ENCODE assay signal across 32 cellular contexts in genomic region chr5:114308508-114308907, GRCh38. TPM values are rescaled to one million over a fixed set of nuclear protein-coding genes. Genes with fewer than 3 reads are reported as not detected.
"Had no signal": no experiment of that assay in that cellular context is flagged by ENCODE, and none has a peak within 500 bp of the region (broad histone marks: within the 10 kb centered on the region; RNA-seq: fewer than 3 reads in every experiment).

No MANE protein-coding gene starts in this region.

- H3K27ac ChIP-seq: body of pancreas, esophagus muscularis mucosa, foreskin keratinocyte, heart left ventricle, left ventricle myocardium inferior, pancreas, prostate gland, sigmoid colon, thoracic aorta, uterus, VCaP had no signal

- H3K27me3 ChIP-seq: body of pancreas, esophagus muscularis mucosa, heart left ventricle, pancreas, sigmoid colon, uterus had no signal

- H3K27me3 Mint-ChIP-seq: activated naive CD8-positive, alpha-beta T cell; stimulated activated naive CD8-positive, alpha-beta T cell treated with anti-CD3 and anti-CD28 coated beads, Interleukin-15, Interleukin-2, amounts not matched to agents 100 ng/mL and 50 ng/mL, for 24 hours had no signal

- H3K4me1 Mint-ChIP-seq: naive B cell; stimulated activated effector memory CD8-positive, alpha-beta T cell treated with anti-CD3 and anti-CD28 coated beads, Interleukin-12 subunit alpha, Interleukin-12 subunit beta, amount 100 ng/mL, for 72 hours had no signal

- H3K36me3 ChIP-seq: esophagus muscularis mucosa, heart left ventricle, left ventricle myocardium inferior, pancreas, prostate gland, sigmoid colon, thoracic aorta, uterus had no signal

- H3K4me3 Mint-ChIP-seq: activated naive CD8-positive, alpha-beta T cell; mesothelial cell of epicardium; naive B cell; nephron progenitor cell; stimulated activated effector memory CD8-positive, alpha-beta T cell treated with anti-CD3 and anti-CD28 coated beads, Interleukin-12 subunit alpha, Interleukin-12 subunit beta, amount 100 ng/mL, for 72 hours; stimulated activated naive CD8-positive, alpha-beta T cell treated with anti-CD3 and anti-CD28 coated beads, Interleukin-15, Interleukin-2, amounts not matched to agents 100 ng/mL and 50 ng/mL, for 24 hours; type B pancreatic cell had no signal

- H3K27ac Mint-ChIP-seq: activated naive CD8-positive, alpha-beta T cell; mesothelial cell of epicardium; naive B cell; nephron progenitor cell; stimulated activated effector memory CD8-positive, alpha-beta T cell treated with anti-CD3 and anti-CD28 coated beads, Interleukin-12 subunit alpha, Interleukin-12 subunit beta, amount 100 ng/mL, for 72 hours; stimulated activated naive CD8-positive, alpha-beta T cell treated with anti-CD3 and anti-CD28 coated beads, Interleukin-15, Interleukin-2, amounts not matched to agents 100 ng/mL and 50 ng/mL, for 24 hours; type B pancreatic cell had no signal

- H3K36me3 Mint-ChIP-seq: activated naive CD8-positive, alpha-beta T cell; mesothelial cell of epicardium; naive B cell; stimulated activated effector memory CD8-positive, alpha-beta T cell treated with anti-CD3 and anti-CD28 coated beads, Interleukin-12 subunit alpha, Interleukin-12 subunit beta, amount 100 ng/mL, for 72 hours; type B pancreatic cell had no signal

- H3K4me3 ChIP-seq: body of pancreas, esophagus muscularis mucosa, heart left ventricle, left ventricle myocardium inferior, pancreas, prostate gland, sigmoid colon, thoracic aorta, uterus had no signal

- ATAC-seq: body of pancreas; foreskin keratinocyte; heart left ventricle; pancreas; stimulated activated effector memory CD8-positive, alpha-beta T cell treated with anti-CD3 and anti-CD28 coated beads, Interleukin-12 subunit alpha, Interleukin-12 subunit beta, amount 100 ng/mL, for 72 hours had no signal

- FAIRE-seq: colon, islet of Langerhans, pancreas, small intestine, TTC549 had no signal

- H3K9me3 ChIP-seq: body of pancreas, esophagus muscularis mucosa, heart left ventricle, left ventricle myocardium inferior, pancreas, prostate gland, sigmoid colon, thoracic aorta, uterus had no signal

- H3K9me3 Mint-ChIP-seq: mesothelial cell of epicardium; naive B cell; nephron progenitor cell; stimulated activated naive CD8-positive, alpha-beta T cell treated with anti-CD3 and anti-CD28 coated beads, Interleukin-15, Interleukin-2, amounts not matched to agents 100 ng/mL and 50 ng/mL, for 24 hours; type B pancreatic cell had no signal

- DNase-seq: activated CD4-positive, alpha-beta T cell treated with anti-CD3 and anti-CD28 coated beads for 4 hours; activated CD4-positive, alpha-beta T cell treated with anti-CD3 and anti-CD28 coated beads, Interleukin-2, amount 50 U/mL, for 4 hours; activated effector memory CD4-positive, alpha-beta T cell treated with Interleukin-2 at 50 U/mL for 16 hours; activated naive CD4-positive, alpha-beta T cell treated with Interleukin-2 at 50 U/mL for 16 hours; activated T-cell treated with anti-CD3 and anti-CD28 coated beads for 4 hours; aorta; body of pancreas; dermis blood vessel endothelial cell; effector CD4-positive, alpha-beta T cell; foreskin keratinocyte; heart left ventricle; hypothalamus; left ventricle myocardium inferior; naive B cell; nephron progenitor cell; pancreas; sigmoid colon; small intestine; stimulated activated CD4-positive, alpha-beta T cell treated with anti-CD3 and anti-CD28 coated beads, Interleukin-4, amount 100 ng/mL, for 24 hours; uterus had no signal

- H3K4me1 ChIP-seq: body of pancreas, foreskin keratinocyte, pancreas, prostate gland, uterus had no signal

RNA-seq across cellular contexts. Expression of gene KCNN2, which starts 53.4 kb away (rescaled TPM):
- total RNA-seq: thoracic aorta had no signal
- polyA plus RNA-seq: aorta had no signal
